8 cellular contexts compared by ENCODE assay signal in the genomic region with DNA sequence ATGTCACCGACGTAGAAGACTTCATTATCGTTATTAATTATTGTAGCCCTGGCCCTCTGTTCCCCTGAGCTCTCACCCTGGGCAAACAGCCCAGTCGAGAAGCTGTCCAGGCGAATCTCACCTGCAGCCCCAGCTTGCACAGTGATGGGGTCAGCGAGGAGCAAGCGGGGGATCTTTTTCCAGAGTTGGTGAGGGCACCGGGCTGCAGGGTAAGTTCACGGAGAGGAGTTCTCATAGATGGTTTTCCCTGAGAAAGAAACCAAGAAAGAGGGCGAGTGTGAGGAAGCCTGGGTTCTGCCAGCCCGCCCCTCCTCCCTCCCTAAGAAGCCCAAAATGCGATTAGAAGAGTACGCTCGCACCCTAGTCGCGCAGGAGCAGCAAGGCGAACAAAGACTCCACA. TPM values are rescaled to one million over a fixed set of nuclear protein-coding genes. Genes with fewer than 3 reads are reported as not detected.
DNase-seq lines count a peak whose midpoint lies in the region; ATAC-seq and TF ChIP-seq lines count a peak whose summit lies in the region.

No MANE protein-coding gene starts in this region.

- 1 to 8% methylated on average over 17 of the region's 17 CpGs for WGBS in body of pancreas, 2 donors

- H3K27me3 ChIP-seq in CD8-positive, alpha-beta T cell (ENCODE audit: insufficient read depth, low read length) = no peaks in the 10 kb centered on the region
- no peaks in the 10 kb centered on the region for H3K27me3 ChIP-seq in HUES48 (ENCODE audit: control insufficient read depth, insufficient read depth, low read length)
- no peaks in the 10 kb centered on the region for H3K27me3 ChIP-seq in body of pancreas
- no peaks in the 10 kb centered on the region for H3K27me3 ChIP-seq in muscle layer of colon (ENCODE audit: control insufficient read depth in 1 of 2, insufficient read depth in 2 of 2, low read length in 2 of 2)

- ATAC-seq in CD8-positive, alpha-beta T cell = no peak
- no peak for ATAC-seq in body of pancreas
- ATAC-seq in HG03354 (IDR thresholded peaks at IDR 0.05; ENCODE audit: poor library complexity, severe bottlenecking, unreplicated experiment) = no peak

- peak overlapping the region; percentile 89 for H3K4me3 ChIP-seq in CD8-positive, alpha-beta T cell (ENCODE audit: low read depth, low read length)
- peak overlapping the region; percentile 93 for H3K4me3 ChIP-seq in HUES48 (ENCODE audit: low read depth, low read length)
- peak overlapping the region in 1 of 2 donors; percentile 62 for H3K4me3 ChIP-seq in body of pancreas
- peak overlapping the region; percentile 63 to 69 for H3K4me3 ChIP-seq in muscle layer of colon (ENCODE audit: low read depth in 1 of 2, low read length in 2 of 2)

- no peaks in the 10 kb centered on the region for H3K27me3 Mint-ChIP-seq in CD8-positive, alpha-beta T cell (ENCODE audit: low read depth)

- H3K9me3 Mint-ChIP-seq in CD8-positive, alpha-beta T cell = no peaks in the 10 kb centered on the region

- no peak for TF ChIP-seq POLR2A in body of pancreas (IDR thresholded peaks at IDR 0.05)

- H3K4me1 Mint-ChIP-seq in CD8-positive, alpha-beta T cell (ENCODE audit: low read depth) = peaks cover 19% of the 10 kb centered on the region

- H3K9ac ChIP-seq in HUES48 (ENCODE audit: low read depth, low read length) (peak overlapping the region; percentile 95), muscle layer of colon (ENCODE audit: low read length) (no peak overlapping the region)

- intact Hi-C loops in CD8-positive, alpha-beta T cell (cut with DNase I, micrococcal nuclease) = loop anchor here in 1 of 2 experiments (5.0 kb wide), 2 partner anchors 64 to 106 kb away; partner anchors contain the start of genes SDF2 and SUPT6H
- intact Hi-C loops in body of pancreas (cut with DNase I) = no loop called here

- peak overlapping the region; percentile 99 for H3K27ac Mint-ChIP-seq in CD8-positive, alpha-beta T cell

- no peaks in the 10 kb centered on the region for H3K36me3 ChIP-seq in CD8-positive, alpha-beta T cell (ENCODE audit: insufficient read depth, low read length)
- peaks cover 28% of the 10 kb centered on the region for H3K36me3 ChIP-seq in HUES48 (ENCODE audit: control insufficient read depth, insufficient read depth, low read length)
- H3K36me3 ChIP-seq in body of pancreas (replicated peaks in 1 of 2; ENCODE audit: insufficient read depth in 1 of 2, low read depth in 2 of 2) = no peaks in the 10 kb centered on the region
- H3K36me3 ChIP-seq in muscle layer of colon (ENCODE audit: insufficient read depth, low read length) = no peaks in the 10 kb centered on the region

- peaks cover 13% of the 10 kb centered on the region for H3K4me1 ChIP-seq in CD8-positive, alpha-beta T cell (ENCODE audit: insufficient read depth, low read length)
- H3K4me1 ChIP-seq in HUES48 (ENCODE audit: control insufficient read depth, insufficient read depth, low read length) = peaks cover 12% of the 10 kb centered on the region; the same call in 1 of the 2 replicates
- H3K4me1 ChIP-seq in body of pancreas = peaks cover 20% of the 10 kb centered on the region
- H3K4me1 ChIP-seq in muscle layer of colon (ENCODE audit: insufficient read depth, low read length) = peaks cover 8% of the 10 kb centered on the region

- no peaks in the 10 kb centered on the region for H3K9me3 ChIP-seq in CD8-positive, alpha-beta T cell (ENCODE audit: low read length)
- H3K9me3 ChIP-seq in HUES48 (ENCODE audit: control insufficient read depth, insufficient read depth, low read length) (no peaks in the 10 kb centered on the region), body of pancreas (no peaks in the 10 kb centered on the region), muscle layer of colon (ENCODE audit: low read length) (no peaks in the 10 kb centered on the region)

- no peak for DNase-seq in CD8-positive, alpha-beta T cell
- DNase-seq in body of pancreas = no peak
- DNase-seq in kidney glomerular epithelial cell (lab: John Stamatoyannopoulos, UW) = no peak
- no peak for DNase-seq in D341Med (ENCODE audit: low spot score)
- DNase-seq in putamen (ENCODE audit: low spot score) = no peak

- peaks cover 5% of the 10 kb centered on the region for H3K36me3 Mint-ChIP-seq in CD8-positive, alpha-beta T cell

- peak overlapping the region; percentile 96 for H3K27ac ChIP-seq in CD8-positive, alpha-beta T cell (ENCODE audit: low read depth, low read length)
- H3K27ac ChIP-seq in HUES48 (ENCODE audit: low read depth, low read length) (peak overlapping the region; percentile 92), body of pancreas (peak overlapping the region in 3 of 4 donors; percentile 71 to 95 (median 88)), muscle layer of colon (ENCODE audit: low read depth, low read length) (no peak overlapping the region)

- CTCF ChIA-PET in CD8-positive, alpha-beta T cell (lab: Charles Lee) = interaction anchor here (1.6 kb wide), 1 partner anchor 15 kb away, joined by 3 read pairs; no protein-coding TSS in a partner anchor

- peak overlapping the region; percentile 89 for H3K4me3 Mint-ChIP-seq in CD8-positive, alpha-beta T cell

- TF ChIP-seq CTCF in CD8-positive, alpha-beta T cell (IDR thresholded peaks at IDR 0.05) = no peak
- no peak for TF ChIP-seq CTCF in body of pancreas (IDR thresholded peaks at IDR 0.05)

- POLR2A ChIA-PET in CD8-positive, alpha-beta T cell (lab: Charles Lee) = interaction anchor here (0.6 to 3.0 kb wide), 7 partner anchors 12 to 121 kb away, joined by 4 to 22 read pairs (median 6); partner anchors contain the start of genes ALDOC, BLTP2, PIGS and RPL23A

RNA-seq across cellular contexts. Expression of gene SPAG5, which starts 0.4 kb away (rescaled TPM):
- total RNA-seq in CD8-positive, alpha-beta T cell = 10 to 100 TPM; 23.1 to 26.6 TPM
- total RNA-seq in body of pancreas = 1 to 10 TPM in 1 of 2 donors, not detected in 1; 3.1 TPM

RNA-seq across cellular contexts. Expression of gene RSKR, which starts 15.6 kb away (rescaled TPM):
- total RNA-seq in CD8-positive, alpha-beta T cell = 1 to 10 TPM; 9.3 to 9.7 TPM
- total RNA-seq in body of pancreas = 10 to 100 TPM in 1 of 2 donors, 1 to 10 TPM in 1; 2.6 to 14.8 TPM

RNA-seq across cellular contexts. Expression of gene ALDOC, which starts 21.7 kb away (rescaled TPM):
- 10 to 100 TPM; 16.3 to 16.5 TPM for total RNA-seq in CD8-positive, alpha-beta T cell
- 10 to 100 TPM in 1 of 2 donors, 1 to 10 TPM in 1; 2.9 to 25.1 TPM for total RNA-seq in body of pancreas

RNA-seq across cellular contexts. Expression of gene PIGS, which starts 27.1 kb away (rescaled TPM):
- total RNA-seq in CD8-positive, alpha-beta T cell = 10 to 100 TPM; 46.2 to 60.0 TPM
- 10 to 100 TPM; 11.7 to 12.2 TPM for total RNA-seq in body of pancreas

RNA-seq across cellular contexts. Expression of gene UNC119, which starts 46.0 kb away (rescaled TPM):
- total RNA-seq in CD8-positive, alpha-beta T cell = 10 to 100 TPM; 48.9 to 49.9 TPM
- total RNA-seq in body of pancreas = 10 to 100 TPM; 25.7 to 29.3 TPM

Comparison
In these comparisons a context has a peak if more than half of its experiments do, and no peak if none do; other contexts are left out.
1. RNA of gene SPAG5, which starts 0.4 kb away (total RNA-seq): 23.1 to 26.6 TPM in CD8-positive, alpha-beta T cell; 3.1 TPM in body of pancreas; every median in the first group is over 4 times any median in the second.